In the genomic region with DNA sequence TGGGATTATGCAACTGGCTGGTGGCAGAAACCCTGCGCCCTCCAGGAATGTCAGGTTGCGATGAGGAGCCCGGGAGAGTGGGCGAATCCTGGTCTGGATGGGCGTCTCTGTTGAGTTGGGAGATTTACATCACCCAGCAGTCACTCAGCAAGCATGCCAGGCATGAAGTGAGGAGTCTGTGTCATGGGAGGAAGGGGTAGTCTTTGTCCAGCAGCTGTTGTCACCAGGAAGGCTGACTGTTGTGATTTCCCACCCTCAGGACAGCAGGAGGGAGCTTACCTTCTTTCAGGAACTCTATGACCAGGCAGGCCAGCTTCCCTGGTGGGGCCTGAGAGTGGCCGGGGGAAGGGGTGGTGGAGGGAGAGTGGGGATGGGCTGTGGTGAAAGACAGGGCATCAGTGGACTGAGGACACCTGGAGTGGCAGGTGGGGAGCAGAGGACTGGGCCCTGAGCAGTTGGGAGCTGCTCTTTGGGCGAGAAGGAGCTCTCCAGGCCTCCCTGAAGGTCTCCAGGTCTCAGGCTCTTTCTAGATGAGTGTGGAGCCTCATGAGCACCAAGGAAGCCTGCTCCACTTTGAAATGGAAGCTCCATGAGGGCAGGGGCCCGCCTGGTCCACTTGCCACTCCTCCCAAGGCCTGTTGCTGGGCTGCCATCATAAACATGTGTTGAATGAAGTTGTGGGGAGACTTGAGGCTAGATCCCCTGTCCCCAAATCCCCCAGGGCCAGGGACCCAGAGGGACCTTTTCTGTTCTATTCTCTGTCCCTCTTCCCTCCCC, we compare ENCODE assay signal across 23 cellular contexts. TPM values are rescaled to one million over a fixed set of nuclear protein-coding genes. Genes with fewer than 3 reads are reported as not detected.
DNase-seq lines count a peak whose midpoint lies in the region; ATAC-seq and TF ChIP-seq lines count a peak whose summit lies in the region.
"Had no signal": no experiment of that assay in that cellular context is flagged by ENCODE, and none has a peak within 500 bp of the region (broad histone marks: within the 10 kb centered on the region; RNA-seq: fewer than 3 reads in every experiment).

No MANE protein-coding gene starts in this region.

- H3K27me3 ChIP-seq in SK-N-SH (ENCODE audit: insufficient read depth) (no peaks in the 10 kb centered on the region), WERI-Rb-1 (ENCODE audit: insufficient read depth, low read depth, severe bottlenecking) (no peaks in the 10 kb centered on the region), sigmoid colon (peaks cover 11 to 19% (median 12%) of the 10 kb centered on the region in 3 donors)
- H3K27me3 ChIP-seq: right atrium auricular region, uterus had no signal

- no peak overlapping the region for H2AFZ ChIP-seq in SK-N-SH (ENCODE audit: low read depth)

- H3K4me3 ChIP-seq in SK-N-SH (ENCODE audit: low read depth in 2 of 2, low read length in 1 of 2) = no peak overlapping the region
- no peak overlapping the region for H3K4me3 ChIP-seq in WERI-Rb-1 (ENCODE audit: low read depth, low read length)
- H3K4me3 ChIP-seq in sigmoid colon = no peak overlapping the region
- H3K4me3 ChIP-seq: heart left ventricle, lower lobe of right lung, right atrium auricular region, SJSA1, uterus had no signal

- H3K27ac ChIP-seq in SK-N-SH (ENCODE audit: low read depth in 2 of 2, low read length in 1 of 2) = no peak overlapping the region
- H3K27ac ChIP-seq in WERI-Rb-1 = no peak overlapping the region
- H3K27ac ChIP-seq in sigmoid colon = no peak overlapping the region
- H3K27ac ChIP-seq: 22Rv1, heart left ventricle, lower lobe of right lung, right atrium auricular region, SJSA1, uterus had no signal

- no peak overlapping the region for H3K9ac ChIP-seq in SK-N-SH

- WGBS in SK-N-SH (ENCODE audit: low lambda C conversion rate) = 84% methylated on average over 6 of the region's 8 CpGs
- WGBS in sigmoid colon, 2 donors = 90 to 94% methylated on average over 8 of the region's 8 CpGs

- no peaks in the 10 kb centered on the region for H3K9me2 ChIP-seq in SK-N-SH

- H3K36me3 ChIP-seq in SK-N-SH (replicated peaks in 1 of 2; ENCODE audit: control insufficient read depth in 1 of 2, insufficient read depth in 2 of 2, low read length in 1 of 2) = no peaks in the 10 kb centered on the region
- H3K36me3 ChIP-seq in WERI-Rb-1 = no peaks in the 10 kb centered on the region
- no peaks in the 10 kb centered on the region for H3K36me3 ChIP-seq in sigmoid colon
- H3K36me3 ChIP-seq: heart left ventricle, lower lobe of right lung, right atrium auricular region, SJSA1, uterus had no signal

- TF ChIP-seq RAD21 in SK-N-SH (IDR thresholded peaks at IDR 0.05; ENCODE audit: low read length) = no peak

- intact Hi-C loops in sigmoid colon (cut with DNase I) = no loop called here

- H4K20me1 ChIP-seq in SK-N-SH (ENCODE audit: insufficient read depth) = no peaks in the 10 kb centered on the region

- no peak for TF ChIP-seq POLR2A in sigmoid colon (IDR thresholded peaks at IDR 0.05)

- H3K79me2 ChIP-seq in SK-N-SH (ENCODE audit: insufficient read depth) = no peaks in the 10 kb centered on the region

- TF ChIP-seq CTCF in SK-N-SH (IDR thresholded peaks at IDR 0.05) (no peak), WERI-Rb-1 (IDR thresholded peaks at IDR 0.05; ENCODE audit: low read depth, low read length) (no peak), sigmoid colon (IDR thresholded peaks at IDR 0.05) (no peak)

- DNase-seq in SK-N-SH (peak; percentile 6), WERI-Rb-1 (peak; percentile 24), hepatic stellate cell (ENCODE audit: low spot score) (peak; percentile 65), sigmoid colon (peak; percentile 32), NCI-H1694 treated with DMSO at 0.1 percent for 48 hours (lab: John Stamatoyannopoulos, UW) (no peak), NCI-H2196 (lab: John Stamatoyannopoulos, UW; ENCODE audit: unreplicated experiment) (no peak)
- DNase-seq: activated CD4-positive, CD25-positive, alpha-beta regulatory T cell; activated naive CD8-positive, alpha-beta T cell treated with anti-CD3 and anti-CD28 coated beads for 36 hours; Calu3; heart left ventricle; lower lobe of right lung; NCI-H1436; NCI-H2171 treated with DMSO at 0.1 percent for 48 hours; occipital lobe; stimulated activated CD4-positive, alpha-beta T cell treated with anti-CD3 and anti-CD28 coated beads, Interleukin-15, amount 100 ng/mL, for 24 hours; uterus had no signal

- H3K4me1 ChIP-seq in SK-N-SH (ENCODE audit: control insufficient read depth in 1 of 2, insufficient read depth in 2 of 2, low read depth in 1 of 2, low read length in 1 of 2) (peaks cover 12 to 16% of the 10 kb centered on the region in 2 experiments; a peak in 3 of 4 replicates), sigmoid colon (peaks cover 0 to 11% (median 9%) of the 10 kb centered on the region in 4 donors)
- H3K4me1 ChIP-seq: uterus had no signal

- ATAC-seq in SK-N-SH treated with all-trans-retinoic acid at 6 μM for 48 hours (no peak), HG02852 (IDR thresholded peaks at IDR 0.05; ENCODE audit: unreplicated experiment) (no peak)
- ATAC-seq: HCT116, heart left ventricle, lower lobe of right lung had no signal

- CTCF ChIA-PET in SK-N-SH (lab: Yijun Ruan, JAX) = interaction anchor here (1.5 to 9.6 kb wide), 7 partner anchors 8 to 173 kb away, joined by 4 to 99 read pairs (median 8); no protein-coding TSS in a partner anchor

- no peak for TF ChIP-seq EP300 in SK-N-SH (IDR thresholded peaks at IDR 0.05; ENCODE audit: borderline replicate concordance in 1 of 2, low read depth in 1 of 2, low read length in 1 of 2)
- no peak for TF ChIP-seq EP300 in sigmoid colon (IDR thresholded peaks at IDR 0.05)

- no peaks in the 10 kb centered on the region for H3K9me3 ChIP-seq in SK-N-SH
- H3K9me3 ChIP-seq in WERI-Rb-1 (ENCODE audit: severe bottlenecking) = peaks cover 5% of the 10 kb centered on the region
- H3K9me3 ChIP-seq in sigmoid colon = no peaks in the 10 kb centered on the region
- H3K9me3 ChIP-seq: heart left ventricle, lower lobe of right lung, right atrium auricular region, SJSA1, uterus had no signal

- H3F3A ChIP-seq in SK-N-SH (replicated peaks; ENCODE audit: insufficient read depth) = peaks cover 7% of the 10 kb centered on the region

- POLR2A ChIA-PET in SK-N-SH (lab: Yijun Ruan, JAX) = no interaction called here

- H3K4me2 ChIP-seq in SK-N-SH = no peak overlapping the region

TF ChIP-seq in SK-N-SH, 30 proteins besides CTCF, POLR2A, EP300 and RAD21 (continues in another document):
- TF ChIP-seq REST (IDR thresholded peaks at IDR 0.05; ENCODE audit: low read depth, low read length) = no peak

TF ChIP-seq in SK-N-SH treated with all-trans-retinoic acid at 6 μM for 48 hours, 23 proteins besides CTCF, POLR2A, EP300 and RAD21 (continues in another document):
- TF ChIP-seq, protein P1, sequence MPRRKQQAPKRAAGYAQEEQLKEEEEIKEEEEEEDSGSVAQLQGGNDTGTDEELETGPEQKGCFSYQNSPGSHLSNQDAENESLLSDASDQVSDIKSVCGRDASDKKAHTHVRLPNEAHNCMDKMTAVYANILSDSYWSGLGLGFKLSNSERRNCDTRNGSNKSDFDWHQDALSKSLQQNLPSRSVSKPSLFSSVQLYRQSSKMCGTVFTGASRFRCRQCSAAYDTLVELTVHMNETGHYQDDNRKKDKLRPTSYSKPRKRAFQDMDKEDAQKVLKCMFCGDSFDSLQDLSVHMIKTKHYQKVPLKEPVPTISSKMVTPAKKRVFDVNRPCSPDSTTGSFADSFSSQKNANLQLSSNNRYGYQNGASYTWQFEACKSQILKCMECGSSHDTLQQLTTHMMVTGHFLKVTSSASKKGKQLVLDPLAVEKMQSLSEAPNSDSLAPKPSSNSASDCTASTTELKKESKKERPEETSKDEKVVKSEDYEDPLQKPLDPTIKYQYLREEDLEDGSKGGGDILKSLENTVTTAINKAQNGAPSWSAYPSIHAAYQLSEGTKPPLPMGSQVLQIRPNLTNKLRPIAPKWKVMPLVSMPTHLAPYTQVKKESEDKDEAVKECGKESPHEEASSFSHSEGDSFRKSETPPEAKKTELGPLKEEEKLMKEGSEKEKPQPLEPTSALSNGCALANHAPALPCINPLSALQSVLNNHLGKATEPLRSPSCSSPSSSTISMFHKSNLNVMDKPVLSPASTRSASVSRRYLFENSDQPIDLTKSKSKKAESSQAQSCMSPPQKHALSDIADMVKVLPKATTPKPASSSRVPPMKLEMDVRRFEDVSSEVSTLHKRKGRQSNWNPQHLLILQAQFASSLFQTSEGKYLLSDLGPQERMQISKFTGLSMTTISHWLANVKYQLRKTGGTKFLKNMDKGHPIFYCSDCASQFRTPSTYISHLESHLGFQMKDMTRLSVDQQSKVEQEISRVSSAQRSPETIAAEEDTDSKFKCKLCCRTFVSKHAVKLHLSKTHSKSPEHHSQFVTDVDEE (CRISPR knock-in tag; IDR thresholded peaks at IDR 0.05) = no peak
- no peak for TF ChIP-seq CSDC2 (CRISPR knock-in tag; IDR thresholded peaks at IDR 0.05)
- no peak for TF ChIP-seq TCF4 (CRISPR knock-in tag; IDR thresholded peaks at IDR 0.05; ENCODE audit: borderline replicate concordance)
- no peak for TF ChIP-seq ZC3H10 (CRISPR knock-in tag; IDR thresholded peaks at IDR 0.05)
- TF ChIP-seq ZNF8 (CRISPR knock-in tag; IDR thresholded peaks at IDR 0.05) = no peak
- no peak for TF ChIP-seq ZFP30 (CRISPR knock-in tag; IDR thresholded peaks at IDR 0.05)
- TF ChIP-seq POU6F1 (CRISPR knock-in tag; IDR thresholded peaks at IDR 0.05; ENCODE audit: borderline replicate concordance, low read depth) = no peak

RNA-seq across cellular contexts. Expression of gene PKP1, which starts 21.3 kb away (rescaled TPM):
- not detected in 2 replicates for polyA plus RNA-seq in SK-N-SH (2012; rRNA removed)
- not detected in 2 replicates for polyA plus RNA-seq in SK-N-SH (2012; cell fraction: cytosol; rRNA removed)
- polyA plus RNA-seq in SK-N-SH (2012; cell fraction: nucleus; rRNA removed) = not detected in 2 replicates
- under 1 TPM in 2 of 4 donors, not detected in 2; under 0.01 to 0.16 TPM for total RNA-seq in sigmoid colon
- under 1 TPM; under 0.01 to 0.60 (median 0.48) TPM for polyA plus RNA-seq in sigmoid colon
- total RNA-seq: activated T-helper 1 cell treated with anti-CD3 and anti-CD28 coated beads, Interleukin-12 subunit alpha, Interleukin-12 subunit beta, Interleukin-2, Interleukin-4 antibody, amounts not matched to agents 30 ng/mL and 10 ng/mL and 1 ng/mL, durations not matched to agents 14 hours and 24 hours and 36 hours; SJSA1 had no signal

Comparison
In these comparisons a context has a peak if more than half of its experiments do, and no peak if none do; other contexts are left out.
1. DNase-seq: peak in SK-N-SH (single experiment), WERI-Rb-1 (single experiment), hepatic stellate cell (single experiment) and sigmoid colon (single experiment); none in NCI-H1694 treated with DMSO at 0.1 percent for 48 hours (single experiment) and NCI-H2196 (single experiment).